8 cellular contexts compared by ENCODE assay signal in the genomic region with DNA sequence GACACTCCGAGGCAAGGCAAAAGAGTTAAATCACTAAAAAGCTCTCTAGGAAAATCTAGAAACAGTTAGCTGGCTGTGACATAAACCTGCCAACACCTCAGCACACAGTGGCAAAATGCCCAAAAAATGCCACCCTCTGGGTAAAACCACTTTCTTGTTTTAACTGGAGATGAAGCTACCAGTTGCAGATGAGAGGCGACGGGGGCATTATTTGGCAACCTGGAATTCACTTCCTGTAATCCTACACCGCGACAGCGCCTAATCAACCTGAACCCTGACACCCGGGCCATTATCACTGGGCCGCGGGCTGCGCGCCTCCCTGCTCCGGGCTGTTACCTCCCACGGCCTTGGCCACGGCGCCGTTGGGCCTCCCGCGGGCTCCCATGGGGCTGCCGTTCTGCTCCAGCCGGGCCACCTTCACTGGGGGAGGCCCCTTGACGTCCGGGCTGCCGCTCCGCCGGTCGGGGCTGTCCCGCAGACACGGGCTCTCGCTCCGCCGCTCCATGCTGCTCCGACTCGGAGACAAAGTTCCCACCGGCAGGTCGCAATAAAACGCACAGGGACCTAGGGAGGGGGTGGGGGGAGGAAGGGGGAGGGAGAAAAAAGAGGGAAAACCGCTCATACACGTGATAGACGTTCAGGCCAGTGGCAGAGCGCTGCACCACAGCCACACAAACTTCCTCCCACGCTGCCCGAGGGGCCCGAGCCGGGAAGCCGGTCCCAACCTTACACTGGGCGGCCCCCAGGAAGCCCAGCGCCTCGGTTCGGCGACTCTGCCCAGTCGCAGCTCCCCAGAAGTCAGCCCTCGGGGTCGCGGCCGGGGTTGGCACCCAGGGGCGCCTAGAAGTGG. TPM values are rescaled to one million over a fixed set of nuclear protein-coding genes. Genes with fewer than 3 reads are reported as not detected.
DNase-seq lines count a peak whose midpoint lies in the region; ATAC-seq, FAIRE-seq and TF ChIP-seq lines count a peak whose summit lies in the region.

No MANE protein-coding gene starts in this region.

- TF ChIP-seq CTCF in OCI-LY1 (IDR thresholded peaks at IDR 0.05; ENCODE audit: low read length) (no peak), pancreas (IDR thresholded peaks at IDR 0.05) (no peak)

- H3K27me3 Mint-ChIP-seq in CD4-positive, alpha-beta memory T cell = peaks cover 34 to 46% of the 10 kb centered on the region in 2 donors

- 2 to 5% methylated on average over 48 to 56 of the region's 56 CpGs for WGBS in pancreas, 2 donors

- DNase-seq in CD4-positive, alpha-beta memory T cell = no peak
- DNase-seq in epithelial cell of prostate (ENCODE audit: low read depth, low spot score) (no peak), pancreas (peak; percentile 53 to 88 (median 73))
- no peak for DNase-seq in effector CD8-positive, alpha-beta T cell (lab: John Stamatoyannopoulos, UW)

- FAIRE-seq in pancreas (lab: Jason Lieb, UNC) = no peak

- CTCF ChIA-PET in CD4-positive, alpha-beta memory T cell (lab: Charles Lee; ENCODE audit: partially characterized antibody) = no interaction called here

- ATAC-seq in HG02588 (IDR thresholded peaks at IDR 0.05; ENCODE audit: unreplicated experiment) (peak; percentile 33), pancreas (peak; percentile 51 to 74 (median 58)), HG03460 (IDR thresholded peaks at IDR 0.05; ENCODE audit: unreplicated experiment) (no peak), HG02642 (IDR thresholded peaks at IDR 0.05; ENCODE audit: poor library complexity, unreplicated experiment) (no peak)

- no peaks in the 10 kb centered on the region for H3K9me3 ChIP-seq in CD4-positive, alpha-beta memory T cell (ENCODE audit: control insufficient read depth in 1 of 2, low read length in 2 of 2)
- H3K9me3 ChIP-seq in OCI-LY1 (ENCODE audit: low read length) (no peaks in the 10 kb centered on the region), pancreas (no peaks in the 10 kb centered on the region)

- H3K36me3 ChIP-seq in CD4-positive, alpha-beta memory T cell (ENCODE audit: insufficient read depth, low read length) = no peaks in the 10 kb centered on the region
- no peaks in the 10 kb centered on the region for H3K36me3 ChIP-seq in OCI-LY1 (ENCODE audit: insufficient read depth, low read length)
- no peaks in the 10 kb centered on the region for H3K36me3 ChIP-seq in pancreas

- H3K36me3 Mint-ChIP-seq in CD4-positive, alpha-beta memory T cell = peaks cover 0 to 9% of the 10 kb centered on the region in 2 donors

- intact Hi-C loops in CD4-positive, alpha-beta memory T cell (cut with micrococcal nuclease) = loop anchor here (5.0 kb wide), 1 partner anchor 1072 kb away; the partner anchor contains the start of gene SGO2
- intact Hi-C loops in pancreas (cut with DNase I) = no loop called here

- H3K4me1 ChIP-seq in CD4-positive, alpha-beta memory T cell (ENCODE audit: insufficient read depth, low read length) = peaks cover 29% of the 10 kb centered on the region
- peaks cover 49% of the 10 kb centered on the region for H3K4me1 ChIP-seq in OCI-LY1 (ENCODE audit: insufficient read depth, low read length, severe bottlenecking)
- H3K4me1 ChIP-seq in pancreas = peaks cover 0 to 9% (median 5%) of the 10 kb centered on the region in 3 donors

- H3F3A ChIP-seq in OCI-LY1 (ENCODE audit: insufficient read depth, low read length) = no peaks in the 10 kb centered on the region; the same call in 1 of the 2 replicates

- H3K79me2 ChIP-seq in OCI-LY1 (ENCODE audit: insufficient read depth, low read length) = peaks cover 34% of the 10 kb centered on the region

- no peaks in the 10 kb centered on the region for H4K20me1 ChIP-seq in OCI-LY1 (ENCODE audit: insufficient read depth, low read length)

- peaks cover 50% of the 10 kb centered on the region for H3K27me3 ChIP-seq in CD4-positive, alpha-beta memory T cell (ENCODE audit: insufficient read depth, low read length)
- H3K27me3 ChIP-seq in OCI-LY1 (ENCODE audit: insufficient read depth, low read length) (no peaks in the 10 kb centered on the region), pancreas (peaks cover 0 to 22% (median 2%) of the 10 kb centered on the region in 4 donors)

- peaks cover 0 to 14% (median 6%) of the 10 kb centered on the region in 8 donors for H3K9me3 Mint-ChIP-seq in CD4-positive, alpha-beta memory T cell

- H3K27ac Mint-ChIP-seq in CD4-positive, alpha-beta memory T cell = peak overlapping the region in 3 of 7 donors; percentile 22 to 62 (median 48)

- H3K9ac ChIP-seq in OCI-LY1 (ENCODE audit: low read length) = peak overlapping the region; percentile 74

- POLR2A ChIA-PET in CD4-positive, alpha-beta memory T cell (lab: Charles Lee; ENCODE audit: partially characterized antibody) = no interaction called here

- H3K4me1 Mint-ChIP-seq in CD4-positive, alpha-beta memory T cell = peaks cover 18 to 37% (median 26%) of the 10 kb centered on the region in 4 donors

- no peak overlapping the region for H3K27ac ChIP-seq in CD4-positive, alpha-beta memory T cell (ENCODE audit: low read depth, low read length)
- peak overlapping the region; percentile 75 for H3K27ac ChIP-seq in OCI-LY1 (ENCODE audit: low read depth, low read length, poor library complexity, severe bottlenecking)
- H3K27ac ChIP-seq in epithelial cell of prostate = peak overlapping the region; percentile 21
- H3K27ac ChIP-seq in pancreas = no peak overlapping the region

- H3K9me2 ChIP-seq in OCI-LY1 (ENCODE audit: low read depth, low read length) = no peaks in the 10 kb centered on the region

- peak overlapping the region in 7 of 8 donors; percentile 29 to 78 (median 39) for H3K4me3 Mint-ChIP-seq in CD4-positive, alpha-beta memory T cell

- H3K4me2 ChIP-seq in OCI-LY1 (ENCODE audit: low read length) = peak overlapping the region; percentile 84

- no peak overlapping the region for H2AFZ ChIP-seq in OCI-LY1 (ENCODE audit: low read length)

- no peak overlapping the region for H3K4me3 ChIP-seq in CD4-positive, alpha-beta memory T cell (ENCODE audit: low read length in 2 of 2)
- H3K4me3 ChIP-seq in OCI-LY1 (ENCODE audit: low read depth, low read length, poor library complexity, severe bottlenecking) = peak overlapping the region; percentile 81
- H3K4me3 ChIP-seq in pancreas = peak overlapping the region in 3 of 4 donors; percentile 16 to 81 (median 66)

RNA-seq across cellular contexts. Expression of gene SATB2, which starts 2.0 kb away (rescaled TPM):
- total RNA-seq in CD4-positive, alpha-beta memory T cell = under 1 TPM in 1 of 2 experiments, not detected in 1; 0.06 TPM
- not detected for polyA plus RNA-seq in CD4-positive, alpha-beta memory T cell
- 1 to 10 TPM; 2.6 to 4.8 (median 3.7) TPM for total RNA-seq in pancreas
- polyA plus RNA-seq in pancreas = 1 to 10 TPM in 1 of 2 donors, under 1 TPM in 1; 0.80 to 2.1 TPM

Comparison
In these comparisons a context has a peak if more than half of its experiments do, and no peak if none do; other contexts are left out.
1. DNase-seq: peak in pancreas (6 of 6); none in CD4-positive, alpha-beta memory T cell (0 of 5), epithelial cell of prostate (single experiment) and effector CD8-positive, alpha-beta T cell (single experiment).
2. H3K27ac ChIP-seq: peak in OCI-LY1 (single experiment) and epithelial cell of prostate (single experiment); none in CD4-positive, alpha-beta memory T cell (single experiment) and pancreas (0 of 4).
3. H3K4me3 ChIP-seq: peak in OCI-LY1 (single experiment) and pancreas (3 of 4); none in CD4-positive, alpha-beta memory T cell (0 of 2).
4. ATAC-seq: peak in HG02588 (single experiment) and pancreas (4 of 4); none in HG03460 (single experiment) and HG02642 (single experiment).